Comparison of ENCODE assay signal across 19 cellular contexts in the genomic region with DNA sequence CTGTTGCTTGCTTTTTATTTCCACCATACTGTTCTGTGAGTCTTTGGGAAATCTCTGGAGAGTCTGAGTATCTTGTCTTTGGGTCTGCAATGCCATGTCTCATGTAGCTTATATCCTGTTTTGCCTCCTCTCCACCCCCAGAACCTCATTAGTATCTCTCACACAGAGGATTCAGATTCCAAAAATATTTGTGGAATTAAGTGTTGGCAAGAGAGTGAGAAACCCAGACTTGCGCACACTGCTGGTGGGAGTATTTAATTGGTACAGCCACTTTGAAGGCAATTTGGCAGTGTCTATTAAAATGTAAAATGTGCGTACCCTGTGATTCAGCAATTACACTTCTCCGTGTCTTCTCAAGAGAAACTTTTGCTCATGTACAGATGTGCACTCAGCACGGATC.
DNase-seq lines count a peak whose midpoint lies in the region; TF ChIP-seq lines count a peak whose summit lies in the region.
"Had no signal": no experiment of that assay in that cellular context is flagged by ENCODE, and none has a peak within 500 bp of the region (broad histone marks: within the 10 kb centered on the region; RNA-seq: fewer than 3 reads in every experiment).

No MANE protein-coding gene starts in this region.

- in situ Hi-C loops in astrocyte of the spinal cord (cut with HindIII; ENCODE audit: low sequenced_read_pairs) = loop anchor here (25.0 kb wide), 2 partner anchors 644 to 1094 kb away; no protein-coding TSS in a partner anchor
- in situ Hi-C loops in HAP-1 (cut with MboI; ENCODE audit: low sequenced_read_pairs) = loop anchor here (25.0 kb wide), 1 partner anchor 256 kb away; no protein-coding TSS in a partner anchor

- H3K9me3 ChIP-seq in HAP-1 = no peaks in the 10 kb centered on the region
- H3K9me3 ChIP-seq: A549, SK-N-SH, spleen, upper lobe of left lung had no signal

- no peaks in the 10 kb centered on the region for H3K36me3 ChIP-seq in HAP-1 (replicated peaks)
- H3K36me3 ChIP-seq: spleen, upper lobe of left lung had no signal

- CTCF ChIA-PET in AG04449 (lab: Yijun Ruan, JAX) = interaction anchor here (2.2 to 2.3 kb wide), 2 partner anchors 10 to 13 kb away, joined by 17 to 22 read pairs; no protein-coding TSS in a partner anchor

- H3K4me1 ChIP-seq in HAP-1 = no peaks in the 10 kb centered on the region; the same call in 1 of the 2 replicates
- H3K4me1 ChIP-seq: A549, spleen, upper lobe of left lung had no signal

- DNase-seq in AG04449 (ENCODE audit: low read depth, low spot score) = peak; percentile 53
- DNase-seq in HCEC 1CT = peak; percentile 7
- peak; percentile 48 for DNase-seq in astrocyte of the spinal cord (ENCODE audit: low read depth, low spot score)
- peak; percentile 56 for DNase-seq in myocyte (ENCODE audit: low read depth)
- DNase-seq in HAP-1 (ENCODE audit: low spot score in 2 of 2) = no peak
- no peak for DNase-seq in AG08396 (ENCODE audit: low spot score)
- no peak for DNase-seq in NCI-H2081 treated with DMSO at 0.1 percent for 48 hours (lab: John Stamatoyannopoulos, UW)
- no peak for DNase-seq in NCI-H82 (lab: John Stamatoyannopoulos, UW)
- DNase-seq: activated CD4-positive, alpha-beta T cell treated with anti-CD3 and anti-CD28 coated beads for 36 hours; activated T-cell treated with anti-CD3 and anti-CD28 coated beads, Interleukin-2, amount 50 U/mL, for 4 hours; C1 segment of cervical spinal cord; NCI-H1694 treated with DMSO at 0.1 percent for 48 hours; SK-N-SH; spleen; stimulated activated CD4-positive, alpha-beta T cell treated with anti-CD3 and anti-CD28 coated beads, Interleukin-2, amount 100 ng/mL, for 48 hours; substantia nigra; T-helper 17 cell; upper lobe of left lung had no signal

- peaks cover 2% of the 10 kb centered on the region; the same call in 1 of the 2 replicates for H3K27me3 ChIP-seq in HAP-1 (ENCODE audit: low read depth)
- H3K27me3 ChIP-seq: upper lobe of left lung had no signal

- H3K4me3 ChIP-seq in AG04449 (ENCODE audit: low read depth, low read length) (no peak overlapping the region), astrocyte of the spinal cord (ENCODE audit: low read depth, low read length) (no peak overlapping the region), HAP-1 (no peak overlapping the region)
- H3K4me3 ChIP-seq: A549, spleen, upper lobe of left lung had no signal

- POLR2A ChIA-PET in AG04449 (lab: Yijun Ruan, JAX) = no interaction called here

- TF ChIP-seq CTCF in AG04449 (IDR thresholded peaks at IDR 0.05; ENCODE audit: insufficient read depth, low read length, missing control alignments) (no peak), astrocyte of the spinal cord (IDR thresholded peaks at IDR 0.05; ENCODE audit: low read depth, low read length) (no peak)

Comparison
In these comparisons a context has a peak if more than half of its experiments do, and no peak if none do; other contexts are left out.
1. DNase-seq: peak in AG04449 (single experiment), HCEC 1CT (single experiment), astrocyte of the spinal cord (single experiment) and myocyte (single experiment); none in HAP-1 (0 of 2), AG08396 (single experiment), NCI-H2081 treated with DMSO at 0.1 percent for 48 hours (single experiment) and NCI-H82 (single experiment).